ENCODE assay signal across 2 cellular contexts in the genomic region with DNA sequence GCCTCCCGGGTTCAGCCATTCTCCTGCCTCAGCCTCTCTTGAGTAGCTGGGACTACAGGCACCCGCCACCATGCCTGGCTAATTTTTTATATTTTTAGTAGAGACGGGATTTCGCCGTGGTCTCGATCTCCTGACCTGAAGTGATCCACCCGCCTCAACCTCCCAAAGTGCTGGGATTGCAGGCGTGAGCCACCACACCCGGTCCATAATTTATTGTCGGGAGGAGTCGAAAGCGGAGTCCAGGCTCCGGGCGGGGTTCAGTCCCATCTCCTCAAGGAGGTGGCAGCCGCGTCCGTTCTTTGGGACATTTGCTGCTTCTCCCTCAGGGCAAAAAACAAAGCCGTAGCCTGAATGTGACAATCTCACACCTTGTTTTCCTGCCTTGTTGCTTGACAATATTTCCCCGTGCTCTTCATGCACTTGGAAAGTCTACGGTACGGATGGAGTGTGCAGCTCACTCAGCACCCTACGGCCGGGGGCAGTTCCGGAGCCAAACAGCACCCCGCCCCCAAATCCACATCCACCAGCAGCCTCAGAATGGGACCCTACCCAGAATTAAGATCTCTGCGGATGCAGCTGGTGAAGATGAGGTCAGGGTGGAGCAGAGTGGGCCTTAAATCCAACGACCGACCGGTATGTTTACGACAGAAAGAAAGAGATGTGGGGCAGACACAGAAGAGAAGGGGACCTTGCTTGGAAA.
TF ChIP-seq lines count a peak whose summit lies in the region.

No MANE protein-coding gene starts in this region.

TF ChIP-seq in HEK293, 187 proteins besides CTCF, POLR2A, EP300 and RAD21:
- TF ChIP-seq, protein P1, sequence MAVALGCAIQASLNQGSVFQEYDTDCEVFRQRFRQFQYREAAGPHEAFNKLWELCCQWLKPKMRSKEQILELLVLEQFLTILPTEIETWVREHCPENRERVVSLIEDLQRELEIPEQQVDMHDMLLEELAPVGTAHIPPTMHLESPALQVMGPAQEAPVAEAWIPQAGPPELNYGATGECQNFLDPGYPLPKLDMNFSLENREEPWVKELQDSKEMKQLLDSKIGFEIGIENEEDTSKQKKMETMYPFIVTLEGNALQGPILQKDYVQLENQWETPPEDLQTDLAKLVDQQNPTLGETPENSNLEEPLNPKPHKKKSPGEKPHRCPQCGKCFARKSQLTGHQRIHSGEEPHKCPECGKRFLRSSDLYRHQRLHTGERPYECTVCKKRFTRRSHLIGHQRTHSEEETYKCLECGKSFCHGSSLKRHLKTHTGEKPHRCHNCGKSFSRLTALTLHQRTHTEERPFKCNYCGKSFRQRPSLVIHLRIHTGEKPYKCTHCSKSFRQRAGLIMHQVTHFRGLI (tag by site-specific recombination; IDR thresholded peaks at IDR 0.05): no peak
- peak; percentile 96 for TF ChIP-seq KLF1 (tag by site-specific recombination; IDR thresholded peaks at IDR 0.05)

TF ChIP-seq in HepG2, 621 proteins besides CTCF, POLR2A, EP300 and RAD21:
- no peak for TF ChIP-seq ZNF776 (CRISPR knock-in tag; IDR thresholded peaks at IDR 0.05)
- TF ChIP-seq AGO2 (optimal IDR thresholded peaks at IDR 0.05; ENCODE audit: low read depth, low read length): peak; percentile 73
